Comparison of ENCODE assay signal across 22 cellular contexts in genomic region chr1:200916152-200916551, GRCh38. TPM values are rescaled to one million over a fixed set of nuclear protein-coding genes. Genes with fewer than 3 reads are reported as not detected.
DNase-seq lines count a peak whose midpoint lies in the region; ATAC-seq and TF ChIP-seq lines count a peak whose summit lies in the region.
"Had no signal": no experiment of that assay in that cellular context is flagged by ENCODE, and none has a peak within 500 bp of the region (broad histone marks: within the 10 kb centered on the region; RNA-seq: fewer than 3 reads in every experiment).

No MANE protein-coding gene starts in this region.

- peak overlapping the region; percentile 55 for H3K23ac ChIP-seq in neuronal stem cell (ENCODE audit: low read depth, low read length, poor library complexity)

- no peaks in the 10 kb centered on the region for H3K9me3 Mint-ChIP-seq in activated T-helper 2 cell treated with anti-CD3 and anti-CD28 coated beads, Interferon-gamma antibody, Interleukin-2, Interleukin-4, amounts not matched to agents 10 μg/mL and 5 μg/mL and 100 μg/mL, durations not matched to agents 14 hours and 24 hours and 36 hours
- H3K9me3 Mint-ChIP-seq: natural killer cell treated with Interleukin-12 subunit alpha and Interleukin-12 subunit beta and Interleukin-15 and Interleukin-18, amount 100 ng/mL, for 72 hours; type B pancreatic cell had no signal

- DNase-seq in epithelial cell of proximal tubule (ENCODE audit: low read depth) (no peak), neuronal stem cell (ENCODE audit: low spot score) (no peak), islet precursor cell (no peak), NCI-H69 (lab: John Stamatoyannopoulos, UW) (no peak)
- no peak for DNase-seq in activated T-helper 2 cell treated with anti-CD3 and anti-CD28 coated beads, Interferon-gamma antibody, Interleukin-2, Interleukin-4, amounts not matched to agents 10 μg/mL and 5 μg/mL and 100 μg/mL, durations not matched to agents 14 hours and 24 hours and 36 hours (ENCODE audit: low spot score)
- DNase-seq: activated naive CD4-positive, alpha-beta T cell; cortex of kidney; esophagus squamous epithelium; hypothalamus; lower lobe of right lung; NCI-H526; right cardiac atrium; stimulated activated CD4-positive, alpha-beta T cell treated with anti-CD3 and anti-CD28 coated beads, Interleukin-2, amount 100 ng/mL, for 48 hours; T-helper 1 cell had no signal

- peak; percentile 26 for TF ChIP-seq CTCF in DOHH2 (IDR thresholded peaks at IDR 0.05; ENCODE audit: low read depth, low read length, poor library complexity, severe bottlenecking)
- TF ChIP-seq CTCF in Loucy (conservative IDR thresholded peaks at IDR 0.05; ENCODE audit: low read length): peak; percentile 39
- TF ChIP-seq CTCF in epithelial cell of proximal tubule (conservative IDR thresholded peaks at IDR 0.05; ENCODE audit: low read depth, low read length): peak; percentile 41

- ATAC-seq in HG02885 (IDR thresholded peaks at IDR 0.05; ENCODE audit: poor library complexity, unreplicated experiment): no peak
- ATAC-seq: activated CD4-positive, CD25-positive, alpha-beta regulatory T cell treated with anti-CD3 and anti-CD28 coated beads, Interleukin-2, amount 50 U/mL, for 24 hours; natural killer cell treated with Interleukin-12 subunit alpha and Interleukin-12 subunit beta and Interleukin-15 and Interleukin-18, amount 100 ng/mL, for 72 hours; right cardiac atrium had no signal

- no peak overlapping the region for H2BK15ac ChIP-seq in neuronal stem cell (ENCODE audit: low read length)

- H3K4ac ChIP-seq in neuronal stem cell (ENCODE audit: low read length): no peak overlapping the region

- no peak overlapping the region for H3K4me3 ChIP-seq in DOHH2 (ENCODE audit: low read length)
- no peak overlapping the region for H3K4me3 ChIP-seq in Loucy (ENCODE audit: low read length, poor library complexity, severe bottlenecking)
- H3K4me3 ChIP-seq in epithelial cell of proximal tubule (ENCODE audit: low read depth, low read length): no peak overlapping the region
- no peak overlapping the region for H3K4me3 ChIP-seq in neuronal stem cell (ENCODE audit: low read length in 2 of 2)
- H3K4me3 ChIP-seq: esophagus squamous epithelium, lower lobe of right lung had no signal

- no peak overlapping the region for H3K4me3 Mint-ChIP-seq in activated T-helper 2 cell treated with anti-CD3 and anti-CD28 coated beads, Interferon-gamma antibody, Interleukin-2, Interleukin-4, amounts not matched to agents 10 μg/mL and 5 μg/mL and 100 μg/mL, durations not matched to agents 14 hours and 24 hours and 36 hours (ENCODE audit: low read depth)
- H3K4me3 Mint-ChIP-seq: natural killer cell treated with Interleukin-12 subunit alpha and Interleukin-12 subunit beta and Interleukin-15 and Interleukin-18, amount 100 ng/mL, for 72 hours; type B pancreatic cell had no signal

- H3K4me2 ChIP-seq in DOHH2 (ENCODE audit: low read length) (no peak overlapping the region), Loucy (ENCODE audit: low read depth, low read length, poor library complexity, severe bottlenecking) (no peak overlapping the region), neuronal stem cell (ENCODE audit: insufficient read depth, low read length, poor library complexity, severe bottlenecking) (no peak overlapping the region)

- H3K9ac ChIP-seq in Loucy (ENCODE audit: low read depth, low read length, poor library complexity, severe bottlenecking) (no peak overlapping the region), neuronal stem cell (ENCODE audit: low read depth, low read length, poor library complexity) (no peak overlapping the region)

- H3K18ac ChIP-seq in neuronal stem cell (ENCODE audit: low read length): peak overlapping the region; percentile 13

- H3K36me3 Mint-ChIP-seq in activated T-helper 2 cell treated with anti-CD3 and anti-CD28 coated beads, Interferon-gamma antibody, Interleukin-2, Interleukin-4, amounts not matched to agents 10 μg/mL and 5 μg/mL and 100 μg/mL, durations not matched to agents 14 hours and 24 hours and 36 hours (ENCODE audit: low read depth): no peaks in the 10 kb centered on the region
- H3K36me3 Mint-ChIP-seq: natural killer cell treated with Interleukin-12 subunit alpha and Interleukin-12 subunit beta and Interleukin-15 and Interleukin-18, amount 100 ng/mL, for 72 hours; type B pancreatic cell had no signal

- H3K9me3 ChIP-seq in DOHH2 (ENCODE audit: control insufficient read depth, insufficient read depth, low read length): no peaks in the 10 kb centered on the region
- H3K9me3 ChIP-seq in Loucy (ENCODE audit: insufficient read depth, low read depth, low read length): no peaks in the 10 kb centered on the region
- no peaks in the 10 kb centered on the region for H3K9me3 ChIP-seq in neuronal stem cell (replicated peaks in 1 of 2; ENCODE audit: control insufficient read depth in 2 of 2, insufficient read depth in 1 of 2, low read depth in 1 of 2, low read length in 2 of 2)
- H3K9me3 ChIP-seq: esophagus squamous epithelium, lower lobe of right lung had no signal

- H3K79me1 ChIP-seq in neuronal stem cell (ENCODE audit: low read depth, low read length): peaks cover 2% of the 10 kb centered on the region

- no peak overlapping the region for H3K14ac ChIP-seq in neuronal stem cell (ENCODE audit: low read length)

- intact Hi-C loops in activated T-helper 2 cell treated with anti-CD3 and anti-CD28 coated beads, Interferon-gamma antibody, Interleukin-2, Interleukin-4, amounts not matched to agents 10 μg/mL and 5 μg/mL and 100 μg/mL, durations not matched to agents 14 hours and 24 hours and 36 hours (cut with micrococcal nuclease): no loop called here

- H3K27me3 ChIP-seq in DOHH2 (ENCODE audit: control insufficient read depth, low read length): no peaks in the 10 kb centered on the region
- no peaks in the 10 kb centered on the region for H3K27me3 ChIP-seq in Loucy (ENCODE audit: insufficient read depth, low read length, poor library complexity, severe bottlenecking)
- H3K27me3 ChIP-seq in neuronal stem cell (ENCODE audit: control insufficient read depth in 3 of 3, insufficient read depth in 3 of 3, low read depth in 1 of 3, low read length in 3 of 3): peaks cover 0 to 6% (median 0%) of the 10 kb centered on the region in 3 experiments

- no peaks in the 10 kb centered on the region for H3K9me2 ChIP-seq in DOHH2 (replicated peaks; ENCODE audit: control insufficient read depth, low read length)
- no peaks in the 10 kb centered on the region for H3K9me2 ChIP-seq in Loucy (replicated peaks; ENCODE audit: low read depth, low read length)

- no peak overlapping the region for H2BK120ac ChIP-seq in neuronal stem cell (ENCODE audit: low read depth, low read length)

- H3K27ac Mint-ChIP-seq in activated T-helper 2 cell treated with anti-CD3 and anti-CD28 coated beads, Interferon-gamma antibody, Interleukin-2, Interleukin-4, amounts not matched to agents 10 μg/mL and 5 μg/mL and 100 μg/mL, durations not matched to agents 14 hours and 24 hours and 36 hours: no peak overlapping the region
- H3K27ac Mint-ChIP-seq: natural killer cell treated with Interleukin-12 subunit alpha and Interleukin-12 subunit beta and Interleukin-15 and Interleukin-18, amount 100 ng/mL, for 72 hours had no signal

- H3K36me3 ChIP-seq in DOHH2 (ENCODE audit: control insufficient read depth, low read length) (no peaks in the 10 kb centered on the region), Loucy (ENCODE audit: insufficient read depth, low read length) (no peaks in the 10 kb centered on the region), neuronal stem cell (replicated peaks in 1 of 2; ENCODE audit: control insufficient read depth in 2 of 2, insufficient read depth in 2 of 2, low read length in 2 of 2) (peaks cover 15 to 27% of the 10 kb centered on the region in 2 donors)
- H3K36me3 ChIP-seq: lower lobe of right lung had no signal

- H3K4me1 ChIP-seq in DOHH2 (ENCODE audit: control insufficient read depth, low read length) (no peaks in the 10 kb centered on the region), Loucy (ENCODE audit: insufficient read depth, low read length, poor library complexity, severe bottlenecking) (peaks cover 8% of the 10 kb centered on the region), neuronal stem cell (ENCODE audit: control insufficient read depth in 2 of 2, insufficient read depth in 1 of 2, low read depth in 1 of 2, low read length in 2 of 2) (peaks cover 0 to 4% of the 10 kb centered on the region in 2 donors)
- H3K4me1 ChIP-seq: lower lobe of right lung had no signal

- peaks cover 19% of the 10 kb centered on the region for H3K27me3 Mint-ChIP-seq in activated T-helper 2 cell treated with anti-CD3 and anti-CD28 coated beads, Interferon-gamma antibody, Interleukin-2, Interleukin-4, amounts not matched to agents 10 μg/mL and 5 μg/mL and 100 μg/mL, durations not matched to agents 14 hours and 24 hours and 36 hours (ENCODE audit: low read depth)
- H3K27me3 Mint-ChIP-seq: natural killer cell treated with Interleukin-12 subunit alpha and Interleukin-12 subunit beta and Interleukin-15 and Interleukin-18, amount 100 ng/mL, for 72 hours; type B pancreatic cell had no signal

- no peak overlapping the region for H4K8ac ChIP-seq in neuronal stem cell (ENCODE audit: low read depth, low read length)

- no peaks in the 10 kb centered on the region for H3F3A ChIP-seq in DOHH2 (ENCODE audit: control insufficient read depth, insufficient read depth)
- no peaks in the 10 kb centered on the region for H3F3A ChIP-seq in Loucy (ENCODE audit: low read depth)

- no peak overlapping the region for H2BK5ac ChIP-seq in neuronal stem cell (ENCODE audit: low read length)

- no peak overlapping the region for H2BK12ac ChIP-seq in neuronal stem cell (ENCODE audit: low read length)

- no peak overlapping the region for H2AFZ ChIP-seq in Loucy (ENCODE audit: low read length)
- H2AFZ ChIP-seq in neuronal stem cell (ENCODE audit: low read length): no peak overlapping the region

- no peak overlapping the region for H3K27ac ChIP-seq in DOHH2 (ENCODE audit: low read depth, low read length)
- H3K27ac ChIP-seq in neuronal stem cell (replicated peaks; ENCODE audit: low read length): no peak overlapping the region
- H3K27ac ChIP-seq: lower lobe of right lung had no signal

- no CpG with 5 or more reads among the region's 22 CpGs for WGBS in neuronal stem cell (ENCODE audit: extremely low coverage in 2 of 2, insufficient read length in 2 of 2, insufficient replicate concordance in 1 of 2), 2 donors

- H3K4me1 Mint-ChIP-seq in activated T-helper 2 cell treated with anti-CD3 and anti-CD28 coated beads, Interferon-gamma antibody, Interleukin-2, Interleukin-4, amounts not matched to agents 10 μg/mL and 5 μg/mL and 100 μg/mL, durations not matched to agents 14 hours and 24 hours and 36 hours (ENCODE audit: low read depth): no peaks in the 10 kb centered on the region

- H4K91ac ChIP-seq in neuronal stem cell (ENCODE audit: low read depth, low read length, poor library complexity): no peak overlapping the region

- H4K20me1 ChIP-seq in DOHH2 (ENCODE audit: control insufficient read depth, insufficient read depth, low read depth, low read length): no peaks in the 10 kb centered on the region
- no peaks in the 10 kb centered on the region for H4K20me1 ChIP-seq in Loucy (ENCODE audit: insufficient read depth, low read length, poor library complexity, severe bottlenecking)

- no peak overlapping the region for H2AK5ac ChIP-seq in neuronal stem cell (ENCODE audit: low read depth, low read length)

- H3K79me2 ChIP-seq in DOHH2 (ENCODE audit: control insufficient read depth, low read length): no peaks in the 10 kb centered on the region
- H3K79me2 ChIP-seq in Loucy (ENCODE audit: insufficient read depth, low read length): no peaks in the 10 kb centered on the region

RNA-seq across cellular contexts. Expression of gene INAVA, which starts 21.5 kb away (rescaled TPM):
- 84.0 and 191 TPM in 2 replicates for total RNA-seq in epithelial cell of proximal tubule
- 30.9 TPM for polyA plus RNA-seq in neuronal stem cell (2013, experiment 1 of 2)
- 29.8 TPM for polyA plus RNA-seq in neuronal stem cell (2013, experiment 2 of 2)
- total RNA-seq in activated T-helper 2 cell treated with anti-CD3 and anti-CD28 coated beads, Interferon-gamma antibody, Interleukin-2, Interleukin-4, amounts not matched to agents 10 μg/mL and 5 μg/mL and 100 μg/mL, durations not matched to agents 14 hours and 24 hours and 36 hours: not detected in 2 replicates
- total RNA-seq: right cardiac atrium had no signal
- polyA plus RNA-seq: right cardiac atrium had no signal

RNA-seq across cellular contexts. Expression of gene GPR25, which starts 43.4 kb away (rescaled TPM):
- total RNA-seq in epithelial cell of proximal tubule: 0.65 TPM in 1 of 2 replicates, not detected in the other
- polyA plus RNA-seq in neuronal stem cell (2013, experiment 1 of 2): not detected
- not detected for polyA plus RNA-seq in neuronal stem cell (2013, experiment 2 of 2)
- not detected in 2 replicates for total RNA-seq in activated T-helper 2 cell treated with anti-CD3 and anti-CD28 coated beads, Interferon-gamma antibody, Interleukin-2, Interleukin-4, amounts not matched to agents 10 μg/mL and 5 μg/mL and 100 μg/mL, durations not matched to agents 14 hours and 24 hours and 36 hours
- total RNA-seq: astrocyte; natural killer cell treated with Interleukin-12 subunit alpha and Interleukin-12 subunit beta and Interleukin-15 and Interleukin-18, amount 100 ng/mL, for 72 hours; right cardiac atrium; RPMI7951 had no signal
- polyA plus RNA-seq: right cardiac atrium had no signal

Comparison
In these comparisons a context has a peak if more than half of its experiments do, and no peak if none do; other contexts are left out.
1. RNA of gene INAVA, which starts 21.5 kb away (total RNA-seq): 84.0 to 191 TPM in epithelial cell of proximal tubule; not detected in activated T-helper 2 cell treated with anti-CD3 and anti-CD28 coated beads, Interferon-gamma antibody, Interleukin-2, Interleukin-4, amounts not matched to agents 10 μg/mL and 5 μg/mL and 100 μg/mL, durations not matched to agents 14 hours and 24 hours and 36 hours; every median in the first group is over 10 times any median in the second.
2. Peak in every context shown above with its lines, with median percentiles within 50 percentile points of each other: CTCF ChIP-seq.